ENCODE assay signal across 13 cellular contexts in the genomic region with DNA sequence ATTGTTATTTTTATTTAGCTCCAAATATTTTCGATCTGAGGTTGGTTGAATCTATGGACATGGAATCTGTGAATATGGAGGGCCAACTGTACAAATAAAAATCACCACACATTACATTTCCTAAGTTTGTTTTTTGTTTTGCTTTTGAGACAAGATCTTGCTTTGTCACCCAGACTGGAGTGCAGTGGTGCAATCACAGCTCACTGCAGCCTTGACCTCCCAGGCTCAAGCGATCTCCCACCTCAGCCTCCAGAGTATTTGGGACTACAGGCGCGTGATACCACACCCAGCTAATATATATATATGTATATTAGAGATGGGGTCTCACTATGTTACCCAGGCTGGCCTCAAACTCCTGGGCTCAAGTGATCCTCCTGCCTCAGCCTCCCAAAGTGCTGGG. TPM values are rescaled to one million over a fixed set of nuclear protein-coding genes. Genes with fewer than 3 reads are reported as not detected.
"Had no signal": no experiment of that assay in that cellular context is flagged by ENCODE, and none has a peak within 500 bp of the region (broad histone marks: within the 10 kb centered on the region; RNA-seq: fewer than 3 reads in every experiment).

No MANE protein-coding gene starts in this region.

RNA-seq across cellular contexts. Expression of gene ATP1A2, which starts 10.8 kb away (rescaled TPM):
- total RNA-seq: natural killer cell treated with Interleukin-12 subunit alpha and Interleukin-12 subunit beta and Interleukin-15 and Interleukin-18, amount 100 ng/mL, for 72 hours; progenitor cell of endocrine pancreas had no signal
- polyA plus RNA-seq: immature natural killer cell, keratinocyte had no signal

RNA-seq across cellular contexts. Expression of gene ATP1A4, which starts 25.1 kb away (rescaled TPM):
- total RNA-seq: left lung; natural killer cell treated with Interleukin-12 subunit alpha and Interleukin-12 subunit beta and Interleukin-15 and Interleukin-18, amount 100 ng/mL, for 72 hours; pancreas; progenitor cell of endocrine pancreas; renal cortical epithelial cell had no signal
- polyA plus RNA-seq: immature natural killer cell, keratinocyte, pancreas had no signal

RNA-seq across cellular contexts. Expression of gene KCNJ9, which starts 45.0 kb away (rescaled TPM):
- total RNA-seq: esophagus squamous epithelium; left lung; lower lobe of right lung; mesothelial cell of epicardium; mucosa of gallbladder; myocyte; natural killer cell treated with Interleukin-12 subunit alpha and Interleukin-12 subunit beta and Interleukin-15 and Interleukin-18, amount 100 ng/mL, for 72 hours; pancreas; progenitor cell of endocrine pancreas; renal cortical epithelial cell had no signal
- polyA plus RNA-seq: immature natural killer cell, keratinocyte had no signal

RNA-seq across cellular contexts. Expression of gene KCNJ10, which starts 56.4 kb away (rescaled TPM):
- total RNA-seq: mucosa of gallbladder, myocyte, thoracic aorta had no signal
- polyA plus RNA-seq: immature natural killer cell, keratinocyte had no signal
